Comparison of ENCODE assay signal across 20 cellular contexts in genomic region chr6:38943964-38944363, GRCh38.
DNase-seq lines count a peak whose midpoint lies in the region; FAIRE-seq and TF ChIP-seq lines count a peak whose summit lies in the region.
"Had no signal": no experiment of that assay in that cellular context is flagged by ENCODE, and none has a peak within 500 bp of the region (broad histone marks: within the 10 kb centered on the region; RNA-seq: fewer than 3 reads in every experiment).

No MANE protein-coding gene starts in this region.

- TF ChIP-seq POLR2A in thyroid gland (IDR thresholded peaks at IDR 0.05), result no peak

- H3K9ac ChIP-seq in MM.1S (ENCODE audit: low read length), result no peak overlapping the region

- no peaks in the 10 kb centered on the region for H3K4me1 ChIP-seq in thyroid gland
- no peaks in the 10 kb centered on the region for H3K4me1 ChIP-seq in small intestine (ENCODE audit: control insufficient read depth in 2 of 2, insufficient read depth in 1 of 2, low read depth in 1 of 2, low read length in 1 of 2)
- no peaks in the 10 kb centered on the region for H3K4me1 ChIP-seq in MM.1S (ENCODE audit: low read length)
- H3K4me1 ChIP-seq: A549, left lung, testis had no signal

- no peak for FAIRE-seq in small intestine (lab: Jason Lieb, UNC)
- FAIRE-seq: A549, G401.6, GM18507 had no signal

- TF ChIP-seq CTCF in WERI-Rb-1 (IDR thresholded peaks at IDR 0.05; ENCODE audit: low read depth, low read length) (peak; percentile 63), thyroid gland (IDR thresholded peaks at IDR 0.05) (peak in 1 of 6 experiments; percentile 15), MM.1S (IDR thresholded peaks at IDR 0.05; ENCODE audit: low read length) (no peak)

- no peaks in the 10 kb centered on the region for H3K79me2 ChIP-seq in MM.1S (ENCODE audit: low read length)

- no peak overlapping the region for H3K4me2 ChIP-seq in MM.1S (ENCODE audit: low read depth, low read length)
- H3K4me2 ChIP-seq: A549 had no signal

- H2AFZ ChIP-seq in MM.1S (ENCODE audit: low read length), result no peak overlapping the region

- WGBS in thyroid gland, 2 donors, result 65 to 70% methylated on average over 4 of the region's 4 CpGs
- 83 to 87% (median 84%) methylated on average over 4 of the region's 4 CpGs for WGBS in small intestine, 3 donors

- H3F3A ChIP-seq in MM.1S (ENCODE audit: insufficient read depth, low read length), result no peaks in the 10 kb centered on the region

- H3K27me3 ChIP-seq in WERI-Rb-1 (ENCODE audit: insufficient read depth, low read depth, severe bottlenecking) (no peaks in the 10 kb centered on the region), thyroid gland (no peaks in the 10 kb centered on the region), small intestine (ENCODE audit: control insufficient read depth in 2 of 2, insufficient read depth in 2 of 2, low read length in 2 of 2) (no peaks in the 10 kb centered on the region), MM.1S (replicated peaks; ENCODE audit: insufficient read depth, low read length) (no peaks in the 10 kb centered on the region)
- H3K27me3 ChIP-seq: left lung, ovary, testis had no signal

- peak; percentile 20 for DNase-seq in NCI-H82 (lab: John Stamatoyannopoulos, UW)
- DNase-seq in NCI-H82 treated with DMSO at 0.1 percent for 48 hours (lab: John Stamatoyannopoulos, UW; ENCODE audit: unreplicated experiment), result no peak
- DNase-seq in NAMALWA (ENCODE audit: low spot score), result peak; percentile 15
- no peak for DNase-seq in WERI-Rb-1
- DNase-seq in thyroid gland, result peak; percentile 18 to 39
- no peak for DNase-seq in small intestine
- no peak for DNase-seq in MM.1S
- no peak for DNase-seq in activated naive CD4-positive, alpha-beta T cell treated with anti-CD3 and anti-CD28 coated beads, Interleukin-2, amount 50 U/mL, for 16 hours
- DNase-seq: activated CD4-positive, alpha-beta T cell treated with anti-CD3 and anti-CD28 coated beads, Interleukin-2, amount 50 U/mL, for 48 hours; activated naive CD8-positive, alpha-beta T cell treated with anti-CD3 and anti-CD28 coated beads, Interleukin-2, amount 50 U/mL, for 24 hours; activated T-cell treated with anti-CD3 and anti-CD28 coated beads, Interleukin-2, amount 50 U/mL, for 72 hours; CD8-positive, alpha-beta memory T cell; left lung; NCI-H2081; ovary; stimulated activated CD4-positive, alpha-beta T cell treated with anti-CD3 and anti-CD28 coated beads, Interleukin-4, amount 100 ng/mL, for 24 hours; testis had no signal

- no peaks in the 10 kb centered on the region for H3K36me3 ChIP-seq in WERI-Rb-1
- no peaks in the 10 kb centered on the region for H3K36me3 ChIP-seq in thyroid gland
- no peaks in the 10 kb centered on the region for H3K36me3 ChIP-seq in small intestine (ENCODE audit: control insufficient read depth in 2 of 2, insufficient read depth in 2 of 2, low read length in 2 of 2)
- no peaks in the 10 kb centered on the region for H3K36me3 ChIP-seq in MM.1S (replicated peaks; ENCODE audit: insufficient read depth, low read length)
- H3K36me3 ChIP-seq: left lung, ovary had no signal

- no peaks in the 10 kb centered on the region for H4K20me1 ChIP-seq in MM.1S (ENCODE audit: insufficient read depth, low read length)

- no peaks in the 10 kb centered on the region for H3K9me3 ChIP-seq in WERI-Rb-1 (ENCODE audit: severe bottlenecking)
- no peaks in the 10 kb centered on the region for H3K9me3 ChIP-seq in thyroid gland
- H3K9me3 ChIP-seq in small intestine (ENCODE audit: control insufficient read depth, low read depth), result no peaks in the 10 kb centered on the region
- no peaks in the 10 kb centered on the region for H3K9me3 ChIP-seq in MM.1S (replicated peaks; ENCODE audit: insufficient read depth, low read length)
- H3K9me3 ChIP-seq: A549, left lung, ovary, testis had no signal

- H3K9me2 ChIP-seq in MM.1S (replicated peaks; ENCODE audit: insufficient read depth, low read length), result no peaks in the 10 kb centered on the region

- H3K4me3 ChIP-seq in WERI-Rb-1 (ENCODE audit: low read depth, low read length), result no peak overlapping the region
- H3K4me3 ChIP-seq in thyroid gland (replicated peaks in 1 of 3), result no peak overlapping the region
- H3K4me3 ChIP-seq in small intestine (ENCODE audit: low read depth in 1 of 2, low read length in 2 of 2), result no peak overlapping the region
- H3K4me3 ChIP-seq in MM.1S (ENCODE audit: low read length), result no peak overlapping the region
- H3K4me3 ChIP-seq: A549, left lung, ovary, testis had no signal

- intact Hi-C loops in thyroid gland (cut with DNase I), result no loop called here

- no peak overlapping the region for H3K27ac ChIP-seq in WERI-Rb-1
- H3K27ac ChIP-seq in thyroid gland, result no peak overlapping the region
- no peak overlapping the region for H3K27ac ChIP-seq in small intestine (ENCODE audit: low read depth in 1 of 2, low read length in 1 of 2)
- no peak overlapping the region for H3K27ac ChIP-seq in MM.1S (ENCODE audit: low read length)
- H3K27ac ChIP-seq: A549, left lung, ovary, testis had no signal

Comparison
In these comparisons a context has a peak if more than half of its experiments do, and no peak if none do; other contexts are left out.
1. DNase-seq: peak in NCI-H82 (single experiment), NAMALWA (single experiment) and thyroid gland (2 of 2); none in NCI-H82 treated with DMSO at 0.1 percent for 48 hours (single experiment), WERI-Rb-1 (single experiment), small intestine (single experiment), MM.1S (single experiment) and activated naive CD4-positive, alpha-beta T cell treated with anti-CD3 and anti-CD28 coated beads, Interleukin-2, amount 50 U/mL, for 16 hours (single experiment).